In genomic region chr6:20069130-20069529, GRCh38 we compare ENCODE assay signal across 1 cellular context.
TF ChIP-seq lines count a peak whose summit lies in the region.

No MANE protein-coding gene starts in this region.

TF ChIP-seq in K562, 482 proteins besides CTCF, POLR2A, EP300 and RAD21 (continued from another document and continues in another):
- TF ChIP-seq E2F5 (CRISPR knock-in tag; IDR thresholded peaks at IDR 0.05) (no peak), CBFA2T2 (conservative IDR thresholded peaks at IDR 0.05) (peak; percentile 97), ZC3H8 (IDR thresholded peaks at IDR 0.05) (no peak), ZNF143 (CRISPR knock-in tag; IDR thresholded peaks at IDR 0.05) (no peak), HLTF (IDR thresholded peaks at IDR 0.05) (peak; percentile 65; the same call in 1 of the 2 replicates), PRMT5 (CRISPR knock-in tag; IDR thresholded peaks at IDR 0.05) (no peak), POLR2B (IDR thresholded peaks at IDR 0.05; ENCODE audit: low read depth, partially characterized antibody) (no peak), NR2C2 (CRISPR knock-in tag; IDR thresholded peaks at IDR 0.05) (no peak), NR2C2 (tag; IDR thresholded peaks at IDR 0.05) (no peak), TAF15 (IDR thresholded peaks at IDR 0.05; ENCODE audit: low read depth, low read length) (no peak), CHCHD3 (CRISPR knock-in tag; IDR thresholded peaks at IDR 0.05) (no peak), XRCC3 (IDR thresholded peaks at IDR 0.05) (no peak), ATF4 (CRISPR knock-in tag; IDR thresholded peaks at IDR 0.05) (no peak), ZNF778 (CRISPR knock-in tag; IDR thresholded peaks at IDR 0.05) (no peak), THRAP3 (IDR thresholded peaks at IDR 0.05; ENCODE audit: borderline replicate concordance) (no peak), NCOA4 (IDR thresholded peaks at IDR 0.05; ENCODE audit: partially characterized antibody) (no peak), ZKSCAN3 (CRISPR knock-in tag; IDR thresholded peaks at IDR 0.05) (no peak), PURB (CRISPR knock-in tag; IDR thresholded peaks at IDR 0.05; ENCODE audit: low read depth) (no peak), LCOR (CRISPR knock-in tag; IDR thresholded peaks at IDR 0.05) (0 out of 2 replicates have a peak, but pooled peaks have one; percentile 47), E2F8 (IDR thresholded peaks at IDR 0.05; ENCODE audit: low read depth, partially characterized antibody) (no peak), CBFA2T3 (IDR thresholded peaks at IDR 0.05) (peak; percentile 99), FOXA1 (IDR thresholded peaks at IDR 0.05; ENCODE audit: borderline replicate concordance) (no peak), DACH1 (IDR thresholded peaks at IDR 0.05; ENCODE audit: partially characterized antibody) (peak; percentile 64), ZNF280B (CRISPR knock-in tag; IDR thresholded peaks at IDR 0.05) (no peak), RHOXF2B (CRISPR knock-in tag; conservative IDR thresholded peaks at IDR 0.05) (no peak), PHF8 (IDR thresholded peaks at IDR 0.05; ENCODE audit: borderline replicate concordance, low read length) (no peak), SRF (CRISPR knock-in tag; IDR thresholded peaks at IDR 0.05) (peak in 1 of 2 experiments; percentile 68; a peak in 1 of 4 replicates), ZNF696 (CRISPR knock-in tag; conservative IDR thresholded peaks at IDR 0.05) (no peak), ZNF133 (CRISPR knock-in tag; IDR thresholded peaks at IDR 0.05) (no peak), ZNF785 (CRISPR knock-in tag; IDR thresholded peaks at IDR 0.05) (no peak), YY1 (IDR thresholded peaks at IDR 0.05; ENCODE audit: borderline replicate concordance in 1 of 3, control insufficient read depth in 1 of 3, extremely low read depth in 1 of 3, insufficient read depth in 3 of 3, insufficient read length in 1 of 3, insufficient replicate concordance in 2 of 3, low read depth in 1 of 3, low read length in 2 of 3) (peak in 1 of 3 experiments; percentile 62), RBBP5 (IDR thresholded peaks at IDR 0.05; ENCODE audit: borderline replicate concordance, insufficient read depth, low read length, poor library complexity, severe bottlenecking) (no peak), KLF10 (CRISPR knock-in tag; IDR thresholded peaks at IDR 0.05) (no peak), ZNF140 (CRISPR knock-in tag; IDR thresholded peaks at IDR 0.05) (no peak), CBX3 (IDR thresholded peaks at IDR 0.05; ENCODE audit: borderline replicate concordance in 1 of 2, low read length in 2 of 2) (peak in 1 of 2 experiments; percentile 86; a peak in 2 of 3 replicates), RFX1 (IDR thresholded peaks at IDR 0.05) (no peak), ZNF3 (CRISPR knock-in tag; IDR thresholded peaks at IDR 0.05) (no peak), ZNF444 (CRISPR knock-in tag; IDR thresholded peaks at IDR 0.05) (no peak), GTF2F1 (IDR thresholded peaks at IDR 0.05; ENCODE audit: low read depth, low read length) (no peak), TEAD2 (tag; IDR thresholded peaks at IDR 0.05) (no peak), ZBTB8A (IDR thresholded peaks at IDR 0.05; ENCODE audit: partially characterized antibody) (no peak), SAFB2 (IDR thresholded peaks at IDR 0.05; ENCODE audit: borderline replicate concordance, low read depth, low read length, severe bottlenecking) (no peak), CEBPG (CRISPR knock-in tag; IDR thresholded peaks at IDR 0.05) (peak; percentile 59; the same call in 1 of the 2 replicates), CEBPG (tag; conservative IDR thresholded peaks at IDR 0.05 in 1 of 2, IDR thresholded peaks at IDR 0.05 in 1 of 2) (no peak), MITF (IDR thresholded peaks at IDR 0.05) (no peak), LEF1 (IDR thresholded peaks at IDR 0.05) (no peak), PREB (CRISPR knock-in tag; IDR thresholded peaks at IDR 0.05) (no peak), BACH1 (tag; IDR thresholded peaks at IDR 0.05) (no peak), ADNP (tag; IDR thresholded peaks at IDR 0.05) (no peak), SNRNP70 (optimal IDR thresholded peaks at IDR 0.05; ENCODE audit: low read depth, low read length) (no peak), SAP30 (IDR thresholded peaks at IDR 0.05; ENCODE audit: borderline replicate concordance, insufficient read depth, low read depth, low read length, poor library complexity, severe bottlenecking) (no peak), CEBPB (tag; IDR thresholded peaks at IDR 0.05) (peak; percentile 49), HBP1 (CRISPR knock-in tag; IDR thresholded peaks at IDR 0.05) (no peak), RBM25 (IDR thresholded peaks at IDR 0.05; ENCODE audit: low read depth, low read length, severe bottlenecking) (no peak), ETV5 (CRISPR knock-in tag; IDR thresholded peaks at IDR 0.05; ENCODE audit: low read depth) (peak; percentile 91), TEAD1 (CRISPR knock-in tag; IDR thresholded peaks at IDR 0.05) (no peak), NUFIP1 (IDR thresholded peaks at IDR 0.05; ENCODE audit: partially characterized antibody) (no peak), ZNF584 (CRISPR knock-in tag; IDR thresholded peaks at IDR 0.05; ENCODE audit: low read depth) (peak; percentile 85; the same call in 1 of the 2 replicates), MYC (IDR thresholded peaks at IDR 0.05; ENCODE audit: low read depth, low read length) (peak; percentile 85), MYC (CRISPR knock-in tag; IDR thresholded peaks at IDR 0.05; ENCODE audit: borderline replicate concordance, low read depth) (no peak), NCOA2 (IDR thresholded peaks at IDR 0.05; ENCODE audit: partially characterized antibody in 2 of 2) (peak in 1 of 2 experiments; percentile 59), SMARCE1 (IDR thresholded peaks at IDR 0.05) (peak; percentile 82; the same call in 1 of the 2 replicates), FOXJ3 (CRISPR knock-in tag; IDR thresholded peaks at IDR 0.05) (no peak), ZNF253 (CRISPR knock-in tag; conservative IDR thresholded peaks at IDR 0.05) (no peak), ZNF561 (CRISPR knock-in tag; conservative IDR thresholded peaks at IDR 0.05) (no peak), ERF (CRISPR knock-in tag; IDR thresholded peaks at IDR 0.05) (no peak), MAZ (CRISPR knock-in tag; conservative IDR thresholded peaks at IDR 0.05 in 1 of 2, IDR thresholded peaks at IDR 0.05 in 1 of 2) (0 out of 4 replicates have a peak, but pooled peaks of 1 of the 2 experiments have one; percentile 21), SIN3A (IDR thresholded peaks at IDR 0.05; ENCODE audit: borderline replicate concordance in 2 of 2, control insufficient read depth in 1 of 2, low read depth in 2 of 2, low read length in 2 of 2) (0 out of 4 replicates have a peak, but pooled peaks of 1 of the 2 experiments have one; percentile 15), ASH1L (IDR thresholded peaks at IDR 0.05; ENCODE audit: borderline replicate concordance, low read depth, partially characterized antibody) (no peak), THAP12 (CRISPR knock-in tag; IDR thresholded peaks at IDR 0.05) (no peak), ZNF239 (CRISPR knock-in tag; IDR thresholded peaks at IDR 0.05) (no peak), ATF1 (CRISPR knock-in tag; IDR thresholded peaks at IDR 0.05) (no peak), ATF1 (tag; IDR thresholded peaks at IDR 0.05) (peak; percentile 30; the same call in 1 of the 2 replicates), HMG20A (CRISPR knock-in tag; conservative IDR thresholded peaks at IDR 0.05) (no peak), DIDO1 (tag; IDR thresholded peaks at IDR 0.05; ENCODE audit: low read depth) (0 out of 2 replicates have a peak, but pooled peaks have one; percentile 37)
